ENCODE assay signal across 27 cellular contexts in the genomic region with DNA sequence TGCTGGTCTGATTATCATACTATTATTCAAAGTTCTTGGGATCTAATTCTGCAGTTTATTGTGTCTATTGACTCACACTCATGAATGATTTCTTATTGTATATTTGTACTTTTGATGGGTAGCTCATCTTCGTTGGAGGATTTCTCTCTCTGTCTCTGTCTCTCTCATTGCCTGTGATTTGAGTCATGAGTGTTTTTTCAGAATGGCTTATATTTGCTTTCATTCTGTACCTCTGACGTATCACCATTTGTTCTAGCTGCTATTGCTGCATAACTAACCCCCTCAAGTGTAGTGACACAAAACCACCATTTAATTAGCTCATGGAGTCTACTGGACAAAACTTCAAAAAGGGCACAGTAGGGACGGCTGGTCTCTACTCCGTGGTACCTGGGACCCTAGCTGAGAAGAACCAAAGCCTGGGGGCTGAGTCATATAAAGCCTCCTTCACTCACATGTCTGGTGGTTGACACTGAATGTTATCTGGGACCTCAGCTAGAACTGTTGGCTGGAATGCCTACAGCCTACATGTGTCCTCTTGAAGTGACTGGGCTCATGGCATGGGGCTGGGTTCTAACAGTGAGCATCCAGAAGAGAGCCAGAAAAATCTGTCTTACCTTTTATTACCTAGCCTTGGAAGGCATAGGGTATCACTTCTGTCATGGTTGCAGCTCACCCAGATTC.
"Had no signal": no experiment of that assay in that cellular context is flagged by ENCODE, and none has a peak within 500 bp of the region (broad histone marks: within the 10 kb centered on the region; RNA-seq: fewer than 3 reads in every experiment).

No MANE protein-coding gene starts in this region.

- H3K27me3 ChIP-seq: gastrocnemius medialis, neural progenitor cell, stomach, thyroid gland, vagina had no signal

- H3K9ac ChIP-seq: neural progenitor cell, parathyroid adenoma had no signal

- ATAC-seq: esophagus mucosa, gastrocnemius medialis, left lobe of liver, sciatic nerve had no signal

- H3K36me3 Mint-ChIP-seq: neural progenitor cell had no signal

- H3K4me3 ChIP-seq: gastrocnemius medialis, lung, neural progenitor cell, smooth muscle cell, stomach, thyroid gland, vagina had no signal

- FAIRE-seq: kidney had no signal

- H3K27me3 Mint-ChIP-seq: dendritic cell treated with granulocyte-macrophage colony-stimulating factor and Interleukin-4, amounts not matched to agents 40 ng/mL and 50 ng/mL, for 4 days; memory B cell; progenitor cell of endocrine pancreas had no signal

- H3K9me3 Mint-ChIP-seq: dendritic cell treated with granulocyte-macrophage colony-stimulating factor and Interleukin-4, amounts not matched to agents 40 ng/mL and 50 ng/mL, for 4 days; neural progenitor cell had no signal

- H3K4me2 ChIP-seq: neural progenitor cell, smooth muscle cell had no signal

- H3K27ac ChIP-seq: epithelial cell of prostate, gastrocnemius medialis, neural progenitor cell, parathyroid adenoma, stomach, thyroid gland, vagina had no signal

- H3K4me1 Mint-ChIP-seq: memory B cell, neural progenitor cell had no signal

- H3K79me2 ChIP-seq: parathyroid adenoma had no signal

- DNase-seq: effector CD8-positive, alpha-beta T cell; endodermal cell; foreskin fibroblast; gastrocnemius medialis; head of caudate nucleus; kidney; stimulated activated CD4-positive, alpha-beta T cell treated with anti-CD3 and anti-CD28 coated beads, Interleukin-12 subunit alpha, Interleukin-12 subunit beta, amount 100 ng/mL, for 4 hours; stimulated activated CD4-positive, alpha-beta T cell treated with anti-CD3 and anti-CD28 coated beads, Interleukin-1b, Interleukin-23, amount 100 ng/mL, for 48 hours; stimulated activated CD4-positive, alpha-beta T cell treated with anti-CD3 and anti-CD28 coated beads, Interleukin-4, amount 100 ng/mL, for 1 hour; stimulated activated CD8-positive, alpha-beta memory T cell treated with anti-CD3 and anti-CD28 coated beads, Interleukin-4, amount 100 ng/mL, for 48 hours; stimulated activated naive CD4-positive, alpha-beta T cell treated with Interleukin-2 at 50 U/mL for 16 hours; stomach; thyroid gland; trophoblast cell had no signal

- H3K36me3 ChIP-seq: gastrocnemius medialis, neural progenitor cell, stomach, thyroid gland, vagina had no signal

- H3K4me3 Mint-ChIP-seq: dendritic cell treated with granulocyte-macrophage colony-stimulating factor and Interleukin-4, amounts not matched to agents 40 ng/mL and 50 ng/mL, for 4 days; endodermal cell; memory B cell; nephron; neural progenitor cell had no signal

- H3K9me3 ChIP-seq: gastrocnemius medialis, stomach, thyroid gland, vagina had no signal

- H3K27ac Mint-ChIP-seq: dendritic cell treated with granulocyte-macrophage colony-stimulating factor and Interleukin-4, amounts not matched to agents 40 ng/mL and 50 ng/mL, for 4 days; endodermal cell; memory B cell; nephron; neural progenitor cell; progenitor cell of endocrine pancreas had no signal

- H2AFZ ChIP-seq: neural progenitor cell, parathyroid adenoma had no signal

- H3K4me1 ChIP-seq: gastrocnemius medialis, neural progenitor cell, parathyroid adenoma, stomach, thyroid gland, vagina had no signal
